Comparison of ENCODE assay signal across 20 cellular contexts in the genomic region with DNA sequence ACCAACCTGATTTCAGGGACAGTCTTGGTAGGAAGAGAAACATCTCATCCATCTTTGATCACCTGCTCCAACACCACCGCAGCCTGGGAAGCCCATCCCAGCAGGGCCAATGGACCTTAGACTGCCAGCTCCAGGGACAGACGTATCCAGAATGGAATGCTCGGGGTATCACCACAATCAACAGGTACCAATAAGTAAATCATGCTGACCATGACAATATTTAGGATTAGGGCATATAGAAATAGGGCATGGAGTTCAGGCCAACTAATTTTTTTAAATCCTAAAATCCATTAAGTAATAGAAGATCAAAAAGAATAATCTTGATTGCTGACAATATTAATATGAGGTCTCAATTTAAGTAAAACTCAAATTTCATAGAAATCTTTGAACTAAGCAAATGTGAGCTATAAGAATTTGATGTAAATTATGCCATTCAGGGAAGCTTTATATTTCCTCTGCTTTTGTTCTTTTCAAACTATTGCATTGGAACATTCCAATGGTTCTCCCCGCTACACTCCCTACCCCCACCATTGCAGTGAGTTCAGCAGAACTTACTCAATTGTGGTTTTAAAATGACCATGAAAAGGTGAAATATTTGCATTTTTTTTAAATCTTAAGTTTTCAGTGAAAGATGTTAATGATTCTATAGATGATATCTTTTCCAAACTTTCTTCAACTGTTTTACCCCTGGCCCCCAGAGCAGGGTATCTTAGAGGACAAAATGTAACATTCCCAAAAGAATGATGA.
A peak's percentile ranks its signal among the peaks of the same experiment; 100 is the strongest.
DNase-seq lines count a peak whose midpoint lies in the region; ATAC-seq, FAIRE-seq and TF ChIP-seq lines count a peak whose summit lies in the region.
"Had no signal": no experiment of that assay in that cellular context is flagged by ENCODE, and none has a peak within 500 bp of the region (broad histone marks: within the 10 kb centered on the region; RNA-seq: fewer than 3 reads in every experiment).

No MANE protein-coding gene starts in this region.

- H3K4me3 ChIP-seq in AG10803 (ENCODE audit: low read length) (no peak overlapping the region), astrocyte (ENCODE audit: insufficient read depth, low read depth, low read length) (no peak overlapping the region), cardiac fibroblast (replicated peaks in 1 of 2; ENCODE audit: low read depth in 2 of 2, low read length in 2 of 2) (no peak overlapping the region), fibroblast of pulmonary artery (replicated peaks; ENCODE audit: low read depth, low read length) (no peak overlapping the region)
- H3K4me3 ChIP-seq: BLaER1 treated with 17β-estradiol and CSF1 and Interleukin-3, amounts not matched to agents 10 nM and 100 nM had no signal

- H3K4me1 ChIP-seq in astrocyte (ENCODE audit: insufficient read depth, low read length) = no peaks in the 10 kb centered on the region

- ATAC-seq in SK-N-SH treated with all-trans-retinoic acid at 6 μM for 48 hours (no peak), GM19395 (IDR thresholded peaks at IDR 0.05; ENCODE audit: unreplicated experiment) (no peak)
- ATAC-seq: CD8-positive, alpha-beta T cell; HCT116 had no signal

- H3K27ac ChIP-seq in astrocyte (ENCODE audit: low read depth, low read length) = no peak overlapping the region
- H3K27ac ChIP-seq: BLaER1 treated with 17β-estradiol and CSF1 and Interleukin-3, amounts not matched to agents 10 nM and 100 nM; HL-60 had no signal

- H3K9ac ChIP-seq in astrocyte (ENCODE audit: low read length) = no peak overlapping the region
- H3K9ac ChIP-seq: BLaER1 treated with 17β-estradiol and CSF1 and Interleukin-3, amounts not matched to agents 10 nM and 100 nM had no signal

- peak; percentile 3 for DNase-seq in AG10803 (ENCODE audit: low read depth)
- DNase-seq in astrocyte (ENCODE audit: low read depth) = peak; percentile 36
- peak; percentile 22 to 40 for DNase-seq in cardiac fibroblast (ENCODE audit: low read depth in 2 of 2)
- DNase-seq in fibroblast of pulmonary artery (ENCODE audit: low read depth) = peak; percentile 16
- DNase-seq in MCF 10A (ENCODE audit: unreplicated experiment) = no peak
- no peak for DNase-seq in stimulated activated CD4-positive, alpha-beta T cell treated with anti-CD3 and anti-CD28 coated beads, Interleukin-4, amount 100 ng/mL, for 1 hour
- DNase-seq: Calu3; CD8-positive, alpha-beta T cell; DMS79 treated with DMSO at 0.1 percent for 48 hours; GF-D8; GOT3; H7; HFFc6; IMR-90 had no signal

- H3K27me3 Mint-ChIP-seq in astrocyte (ENCODE audit: low read depth, unreplicated experiment) = peaks cover 10% of the 10 kb centered on the region
- H3K27me3 Mint-ChIP-seq in MCF 10A (ENCODE audit: insufficient read depth, unreplicated experiment) = no peaks in the 10 kb centered on the region

- intact Hi-C loops in MCF 10A (cut with micrococcal nuclease) = no loop called here

- H3K4me2 ChIP-seq in astrocyte (ENCODE audit: low read length) = no peak overlapping the region
- H3K4me2 ChIP-seq: BLaER1 treated with 17β-estradiol and CSF1 and Interleukin-3, amounts not matched to agents 10 nM and 100 nM had no signal

- H3K9me3 Mint-ChIP-seq in astrocyte (ENCODE audit: unreplicated experiment) (no peaks in the 10 kb centered on the region), MCF 10A (ENCODE audit: unreplicated experiment) (no peaks in the 10 kb centered on the region)
- H3K9me3 Mint-ChIP-seq: CD8-positive, alpha-beta T cell; HFFc6 had no signal

- no peak overlapping the region for H2AFZ ChIP-seq in astrocyte (ENCODE audit: low read depth, low read length)

- CTCF ChIA-PET in MCF 10A (lab: Yijun Ruan, JAX) = interaction anchor here (0.6 to 4.6 kb wide), 3 partner anchors 11 to 76 kb away, joined by 3 to 23 read pairs (median 4); no protein-coding TSS in a partner anchor

- H3K27ac Mint-ChIP-seq in astrocyte (ENCODE audit: unreplicated experiment) = no peak overlapping the region
- H3K27ac Mint-ChIP-seq in MCF 10A (ENCODE audit: low read depth, unreplicated experiment) = no peak overlapping the region
- H3K27ac Mint-ChIP-seq: B cell; CD8-positive, alpha-beta T cell; HFFc6 had no signal

- no peak for FAIRE-seq in astrocyte (lab: Jason Lieb, UNC)

- POLR2A ChIA-PET in MCF 10A (lab: Yijun Ruan, JAX) = interaction anchor here (0.7 to 1.8 kb wide), 2 partner anchors 10 kb away, joined by 3 read pairs; no protein-coding TSS in a partner anchor

- H3K4me3 Mint-ChIP-seq in astrocyte (ENCODE audit: unreplicated experiment) (no peak overlapping the region), MCF 10A (ENCODE audit: unreplicated experiment) (no peak overlapping the region)
- H3K4me3 Mint-ChIP-seq: B cell; CD8-positive, alpha-beta T cell; HFFc6 had no signal

- H3K9me3 ChIP-seq in astrocyte (ENCODE audit: insufficient read depth, low read depth, low read length) = no peaks in the 10 kb centered on the region
- H3K9me3 ChIP-seq: BLaER1 treated with 17β-estradiol and CSF1 and Interleukin-3, amounts not matched to agents 10 nM and 100 nM had no signal

- no peaks in the 10 kb centered on the region for H3K36me3 ChIP-seq in astrocyte (ENCODE audit: insufficient read depth, low read length)
- H3K36me3 ChIP-seq: BLaER1 treated with 17β-estradiol and CSF1 and Interleukin-3, amounts not matched to agents 10 nM and 100 nM had no signal

- no peaks in the 10 kb centered on the region for H4K20me1 ChIP-seq in astrocyte (ENCODE audit: insufficient read depth, low read length)
- H4K20me1 ChIP-seq: BLaER1 treated with 17β-estradiol and CSF1 and Interleukin-3, amounts not matched to agents 10 nM and 100 nM had no signal

- TF ChIP-seq CTCF in AG10803 (conservative IDR thresholded peaks at IDR 0.05; ENCODE audit: low read length) (no peak), astrocyte (IDR thresholded peaks at IDR 0.05; ENCODE audit: insufficient read depth, low read depth, low read length) (no peak), cardiac fibroblast (IDR thresholded peaks at IDR 0.05; ENCODE audit: low read depth, low read length) (no peak), fibroblast of pulmonary artery (IDR thresholded peaks at IDR 0.05; ENCODE audit: low read length, missing control alignments) (no peak), MCF 10A (IDR thresholded peaks at IDR 0.05; ENCODE audit: unreplicated experiment) (no peak)

- H3K36me3 Mint-ChIP-seq in astrocyte (ENCODE audit: low read depth, unreplicated experiment) (no peaks in the 10 kb centered on the region), MCF 10A (ENCODE audit: insufficient read depth, unreplicated experiment) (peaks cover 56% of the 10 kb centered on the region)
- H3K36me3 Mint-ChIP-seq: CD8-positive, alpha-beta T cell had no signal

- H3K4me1 Mint-ChIP-seq in astrocyte (ENCODE audit: low read depth, unreplicated experiment) (no peaks in the 10 kb centered on the region), MCF 10A (ENCODE audit: insufficient read depth, unreplicated experiment) (peaks cover 16% of the 10 kb centered on the region)
- H3K4me1 Mint-ChIP-seq: B cell had no signal

- no peaks in the 10 kb centered on the region for H3K79me2 ChIP-seq in astrocyte (ENCODE audit: insufficient read depth, low read length)

- H3K27me3 ChIP-seq in astrocyte (ENCODE audit: insufficient read depth, low read length) = no peaks in the 10 kb centered on the region
- H3K27me3 ChIP-seq: BLaER1 treated with 17β-estradiol and CSF1 and Interleukin-3, amounts not matched to agents 10 nM and 100 nM had no signal

- BruUV-seq in MCF 10A (replicated peaks; lab: Mats Ljungman, UMichigan) = no TSS peak

TF ChIP-seq in SK-N-SH treated with all-trans-retinoic acid at 6 μM for 48 hours, 23 proteins besides CTCF, POLR2A, EP300 and RAD21:
- no peak for TF ChIP-seq ARNTL (CRISPR knock-in tag; IDR thresholded peaks at IDR 0.05; ENCODE audit: borderline replicate concordance, low read depth)
- no peak for TF ChIP-seq ZNF565 (CRISPR knock-in tag; conservative IDR thresholded peaks at IDR 0.05; ENCODE audit: low read depth)
- no peak for TF ChIP-seq ZFP3 (CRISPR knock-in tag; IDR thresholded peaks at IDR 0.05)
- TF ChIP-seq ESRRG (CRISPR knock-in tag; IDR thresholded peaks at IDR 0.05) = no peak
- TF ChIP-seq SNAI2 (CRISPR knock-in tag; IDR thresholded peaks at IDR 0.05) = no peak
- TF ChIP-seq ZNF8 (CRISPR knock-in tag; IDR thresholded peaks at IDR 0.05) = no peak
- TF ChIP-seq GLIS3 (CRISPR knock-in tag; IDR thresholded peaks at IDR 0.05) = no peak

Comparison
In these comparisons a context has a peak if more than half of its experiments do, and no peak if none do; other contexts are left out.
1. DNase-seq: peak in AG10803 (single experiment), astrocyte (single experiment), cardiac fibroblast (2 of 2) and fibroblast of pulmonary artery (single experiment); none in MCF 10A (single experiment) and stimulated activated CD4-positive, alpha-beta T cell treated with anti-CD3 and anti-CD28 coated beads, Interleukin-4, amount 100 ng/mL, for 1 hour (single experiment).